ENCODE assay signal across 34 cellular contexts in the genomic region with DNA sequence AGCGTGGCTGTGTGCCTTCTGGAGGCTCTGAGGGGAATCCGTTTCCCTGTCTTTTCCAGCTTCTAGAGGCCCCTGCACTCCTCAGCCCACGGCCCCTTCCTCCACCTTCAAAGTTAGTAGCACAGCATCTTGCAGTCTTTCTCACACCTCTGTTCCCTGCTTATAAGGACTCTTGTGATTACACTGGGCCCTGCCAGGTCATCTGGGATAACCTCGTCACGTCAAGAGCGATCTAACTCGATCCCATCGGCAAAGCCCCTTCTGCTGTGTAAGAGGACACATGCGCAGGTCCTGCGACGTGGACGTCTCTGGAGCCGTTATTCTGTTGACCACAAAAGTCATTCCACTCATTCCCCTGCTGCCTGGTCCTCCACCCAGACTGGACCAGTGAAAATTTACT.
"Had no signal": no experiment of that assay in that cellular context is flagged by ENCODE, and none has a peak within 500 bp of the region (broad histone marks: within the 10 kb centered on the region; RNA-seq: fewer than 3 reads in every experiment).

No MANE protein-coding gene starts in this region.

- H3K27ac Mint-ChIP-seq: activated B cell treated with CpG ODN at 0.5 μM for 24 hours; activated CD4-positive, alpha-beta memory T cell treated with anti-CD3 and anti-CD28 coated beads for 36 hours; activated CD4-positive, alpha-beta T cell treated with anti-CD3 and anti-CD28 coated beads, Interleukin-2, amount 10 ng/mL, durations not matched to agents 24 days and 14 days; activated CD8-positive, alpha-beta memory T cell treated with anti-CD3 and anti-CD28 coated beads, Interleukin-2, amount 10 ng/mL, durations not matched to agents 7 days and 5 days; activated CD8-positive, alpha-beta T cell treated with anti-CD3 and anti-CD28 coated beads, Interleukin-2, amount 10 ng/mL, durations not matched to agents 7 days and 5 days; activated naive CD4-positive, alpha-beta T cell treated with anti-CD3 and anti-CD28 coated beads for 36 hours; activated naive CD4-positive, alpha-beta T cell treated with anti-CD3 and anti-CD28 coated beads, Interleukin-2, amount 50 U/mL, for 24 hours; activated naive CD8-positive, alpha-beta T cell treated with anti-CD3 and anti-CD28 coated beads, Interleukin-2, amount 10 ng/mL, durations not matched to agents 7 days and 5 days; activated T-helper 1 cell treated with anti-CD3 and anti-CD28 coated beads, Interleukin-12 subunit alpha, Interleukin-12 subunit beta, Interleukin-2, Interleukin-4 antibody, amounts not matched to agents 30 ng/mL and 10 ng/mL and 1 ng/mL, durations not matched to agents 14 hours and 24 hours and 36 hours; activated T-helper 2 cell treated with anti-CD3 and anti-CD28 coated beads, Interferon-gamma antibody, Interleukin-2, Interleukin-4, amounts not matched to agents 10 μg/mL and 5 μg/mL and 100 μg/mL, durations not matched to agents 14 hours and 24 hours and 36 hours; brain; dendritic cell treated with granulocyte-macrophage colony-stimulating factor and Interleukin-4, amounts not matched to agents 40 ng/mL and 50 ng/mL, for 4 days; endodermal cell; T-helper 17 cell; T-helper 2 cell treated with Interferon-gamma antibody and Interleukin-4, amounts not matched to agents 5 μg/mL and 100 μg/mL, for 36 hours had no signal

- H3K4me3 ChIP-seq: ascending aorta, breast epithelium, cardiac muscle cell, coronary artery, dorsolateral prefrontal cortex had no signal

- H3K4me3 Mint-ChIP-seq: activated B cell treated with CpG ODN at 0.5 μM for 24 hours; activated CD4-positive, alpha-beta memory T cell treated with anti-CD3 and anti-CD28 coated beads for 36 hours; activated CD4-positive, alpha-beta T cell treated with anti-CD3 and anti-CD28 coated beads, Interleukin-2, amount 10 ng/mL, durations not matched to agents 24 days and 14 days; activated CD8-positive, alpha-beta memory T cell treated with anti-CD3 and anti-CD28 coated beads, Interleukin-2, amount 10 ng/mL, durations not matched to agents 7 days and 5 days; activated CD8-positive, alpha-beta T cell treated with anti-CD3 and anti-CD28 coated beads, Interleukin-2, amount 10 ng/mL, durations not matched to agents 7 days and 5 days; activated naive CD4-positive, alpha-beta T cell treated with anti-CD3 and anti-CD28 coated beads for 36 hours; activated naive CD4-positive, alpha-beta T cell treated with anti-CD3 and anti-CD28 coated beads, Interleukin-2, amount 50 U/mL, for 24 hours; activated naive CD8-positive, alpha-beta T cell treated with anti-CD3 and anti-CD28 coated beads, Interleukin-2, amount 10 ng/mL, durations not matched to agents 7 days and 5 days; activated T-helper 1 cell treated with anti-CD3 and anti-CD28 coated beads, Interleukin-12 subunit alpha, Interleukin-12 subunit beta, Interleukin-2, Interleukin-4 antibody, amounts not matched to agents 30 ng/mL and 10 ng/mL and 1 ng/mL, durations not matched to agents 14 hours and 24 hours and 36 hours; brain; dendritic cell treated with granulocyte-macrophage colony-stimulating factor and Interleukin-4, amounts not matched to agents 40 ng/mL and 50 ng/mL, for 4 days; endodermal cell; T-helper 17 cell; T-helper 2 cell treated with Interferon-gamma antibody and Interleukin-4, amounts not matched to agents 5 μg/mL and 100 μg/mL, for 36 hours had no signal

- H3K4me1 ChIP-seq: ascending aorta, breast epithelium had no signal

- H3K9me3 Mint-ChIP-seq: activated B cell treated with CpG ODN at 0.5 μM for 24 hours; activated CD4-positive, alpha-beta memory T cell treated with anti-CD3 and anti-CD28 coated beads for 36 hours; activated CD4-positive, alpha-beta T cell treated with anti-CD3 and anti-CD28 coated beads, Interleukin-2, amount 10 ng/mL, durations not matched to agents 24 days and 14 days; activated naive CD4-positive, alpha-beta T cell treated with anti-CD3 and anti-CD28 coated beads for 36 hours; activated naive CD8-positive, alpha-beta T cell treated with anti-CD3 and anti-CD28 coated beads, Interleukin-2, amount 10 ng/mL, durations not matched to agents 7 days and 5 days; activated T-helper 1 cell treated with anti-CD3 and anti-CD28 coated beads, Interleukin-12 subunit alpha, Interleukin-12 subunit beta, Interleukin-2, Interleukin-4 antibody, amounts not matched to agents 30 ng/mL and 10 ng/mL and 1 ng/mL, durations not matched to agents 14 hours and 24 hours and 36 hours; activated T-helper 2 cell treated with anti-CD3 and anti-CD28 coated beads, Interferon-gamma antibody, Interleukin-2, Interleukin-4, amounts not matched to agents 10 μg/mL and 5 μg/mL and 100 μg/mL, durations not matched to agents 14 hours and 24 hours and 36 hours; endodermal cell; T-helper 2 cell treated with Interferon-gamma antibody and Interleukin-4, amounts not matched to agents 5 μg/mL and 100 μg/mL, for 36 hours had no signal

- H3K4me1 Mint-ChIP-seq: activated B cell treated with CpG ODN at 0.5 μM for 24 hours; activated CD4-positive, alpha-beta T cell treated with anti-CD3 and anti-CD28 coated beads, Interleukin-2, amount 10 ng/mL, durations not matched to agents 24 days and 14 days; activated CD8-positive, alpha-beta memory T cell treated with anti-CD3 and anti-CD28 coated beads, Interleukin-2, amount 10 ng/mL, durations not matched to agents 7 days and 5 days; activated naive CD4-positive, alpha-beta T cell treated with anti-CD3 and anti-CD28 coated beads, Interleukin-2, amount 50 U/mL, for 24 hours; activated naive CD8-positive, alpha-beta T cell treated with anti-CD3 and anti-CD28 coated beads, Interleukin-2, amount 10 ng/mL, durations not matched to agents 7 days and 5 days had no signal

- FAIRE-seq: frontal cortex had no signal

- H3K9me3 ChIP-seq: ascending aorta, breast epithelium had no signal

- H3K27ac ChIP-seq: ascending aorta, breast epithelium, cardiac muscle cell, coronary artery, dorsolateral prefrontal cortex, WERI-Rb-1 had no signal

- H3K36me3 Mint-ChIP-seq: activated CD4-positive, alpha-beta memory T cell treated with anti-CD3 and anti-CD28 coated beads for 36 hours; activated CD8-positive, alpha-beta memory T cell treated with anti-CD3 and anti-CD28 coated beads, Interleukin-2, amount 10 ng/mL, durations not matched to agents 7 days and 5 days; activated naive CD4-positive, alpha-beta T cell treated with anti-CD3 and anti-CD28 coated beads, Interleukin-2, amount 50 U/mL, for 24 hours; activated naive CD8-positive, alpha-beta T cell treated with anti-CD3 and anti-CD28 coated beads, Interleukin-2, amount 10 ng/mL, durations not matched to agents 7 days and 5 days; brain had no signal

- H3K27me3 ChIP-seq: ascending aorta, breast epithelium, cardiac muscle cell had no signal

- H3K27me3 Mint-ChIP-seq: activated CD4-positive, alpha-beta T cell treated with anti-CD3 and anti-CD28 coated beads, Interleukin-2, amount 10 ng/mL, durations not matched to agents 24 days and 14 days; activated CD8-positive, alpha-beta memory T cell treated with anti-CD3 and anti-CD28 coated beads, Interleukin-2, amount 10 ng/mL, durations not matched to agents 7 days and 5 days; dendritic cell treated with granulocyte-macrophage colony-stimulating factor and Interleukin-4, amounts not matched to agents 40 ng/mL and 50 ng/mL, for 4 days had no signal

- DNase-seq: activated B cell treated with CpG ODN at 0.5 μM for 24 hours; activated CD4-positive, alpha-beta memory T cell treated with anti-CD3 and anti-CD28 coated beads for 36 hours; activated CD4-positive, alpha-beta T cell treated with anti-CD3 and anti-CD28 coated beads, Interleukin-2, amount 10 ng/mL, durations not matched to agents 24 days and 14 days; activated CD8-positive, alpha-beta memory T cell treated with anti-CD3 and anti-CD28 coated beads, Interleukin-2, amount 10 ng/mL, durations not matched to agents 7 days and 5 days; activated CD8-positive, alpha-beta memory T cell treated with anti-CD3 and anti-CD28 coated beads, Interleukin-2, amount 50 U/mL, for 4 hours; activated CD8-positive, alpha-beta T cell treated with anti-CD3 and anti-CD28 coated beads, Interleukin-2, amount 10 ng/mL, durations not matched to agents 7 days and 5 days; activated effector memory CD4-positive, alpha-beta T cell treated with anti-CD3 and anti-CD28 coated beads, Interleukin-2, amount 50 U/mL, for 16 hours; activated naive CD4-positive, alpha-beta T cell treated with anti-CD3 and anti-CD28 coated beads for 36 hours; activated naive CD8-positive, alpha-beta T cell treated with anti-CD3 and anti-CD28 coated beads, Interleukin-2, amount 10 ng/mL, durations not matched to agents 7 days and 5 days; activated T-cell treated with anti-CD3 and anti-CD28 coated beads, Interleukin-2, amount 50 U/mL, for 1 hour; activated T-cell treated with anti-CD3 and anti-CD28 coated beads, Interleukin-2, amount 50 U/mL, for 48 hours; central memory CD4-positive, alpha-beta T cell; dorsolateral prefrontal cortex; effector memory CD4-positive, alpha-beta T cell; endodermal cell; foreskin fibroblast; head of caudate nucleus; T-helper 1 cell; T-helper 17 cell; T1000; WERI-Rb-1 had no signal

- H3K36me3 ChIP-seq: ascending aorta, breast epithelium, cardiac muscle cell, WERI-Rb-1 had no signal

- ATAC-seq: activated CD4-positive, CD25-positive, alpha-beta regulatory T cell treated with anti-CD3 and anti-CD28 coated beads, Interleukin-2, amount 50 U/mL, for 24 hours; activated CD8-positive, alpha-beta memory T cell treated with anti-CD3 and anti-CD28 coated beads, Interleukin-2, amount 10 ng/mL, durations not matched to agents 7 days and 5 days; activated CD8-positive, alpha-beta T cell treated with anti-CD3 and anti-CD28 coated beads, Interleukin-2, amount 10 ng/mL, durations not matched to agents 7 days and 5 days; esophagus mucosa; T-helper 17 cell had no signal
